ENCODE assay signal across 11 cellular contexts in genomic region chr19:13095393-13095784, GRCh38. TPM values are rescaled to one million over a fixed set of nuclear protein-coding genes. Genes with fewer than 3 reads are reported as not detected.
DNase-seq lines count a peak whose midpoint lies in the region; ATAC-seq, FAIRE-seq and TF ChIP-seq lines count a peak whose summit lies in the region.
"Had no signal": no experiment of that assay in that cellular context is flagged by ENCODE, and none has a peak within 500 bp of the region (broad histone marks: within the 10 kb centered on the region; RNA-seq: fewer than 3 reads in every experiment).

No MANE protein-coding gene starts in this region.

- H3K27me3 ChIP-seq in BLaER1 (peaks cover 23% of the 10 kb centered on the region; the same call in 1 of the 2 replicates), HUES48 (ENCODE audit: control insufficient read depth, insufficient read depth, low read length) (peaks cover 84% of the 10 kb centered on the region), mononuclear cell (ENCODE audit: insufficient read depth, low read length) (peaks cover 3% of the 10 kb centered on the region)

- TF ChIP-seq CTCF in coronary artery (IDR thresholded peaks at IDR 0.05): no peak

- peak overlapping the region; percentile 99 for H3K4me2 ChIP-seq in BLaER1

- peaks cover 89% of the 10 kb centered on the region for H3K4me1 ChIP-seq in BLaER1
- peaks cover 35% of the 10 kb centered on the region for H3K4me1 ChIP-seq in HUES48 (ENCODE audit: control insufficient read depth, insufficient read depth, low read length)
- peaks cover 55% of the 10 kb centered on the region for H3K4me1 ChIP-seq in mononuclear cell (ENCODE audit: insufficient read depth, low read length)

- H3K27ac ChIP-seq in BLaER1: peak overlapping the region; percentile 83
- H3K27ac ChIP-seq in HUES48 (ENCODE audit: low read depth, low read length): peak overlapping the region; percentile 12
- peak overlapping the region; percentile 29 to 92 for H3K27ac ChIP-seq in coronary artery

- no peak for ATAC-seq in GM21390 (IDR thresholded peaks at IDR 0.05; ENCODE audit: unreplicated experiment)
- ATAC-seq: HCT116 had no signal

- FAIRE-seq in HTR-8/SVneo (lab: Jason Lieb, UNC): no peak

- H4K20me1 ChIP-seq in BLaER1: peaks cover 35% of the 10 kb centered on the region

- H3K36me3 ChIP-seq in BLaER1 (peaks cover 13% of the 10 kb centered on the region), HUES48 (ENCODE audit: control insufficient read depth, insufficient read depth, low read length) (no peaks in the 10 kb centered on the region)

- H3K9me3 ChIP-seq in BLaER1: no peaks in the 10 kb centered on the region
- H3K9me3 ChIP-seq in HUES48 (ENCODE audit: control insufficient read depth, insufficient read depth, low read length): no peaks in the 10 kb centered on the region
- H3K9me3 ChIP-seq in mononuclear cell (ENCODE audit: low read depth, low read length): no peaks in the 10 kb centered on the region

- H3K4me3 ChIP-seq in BLaER1 (peak overlapping the region; percentile 89), HUES48 (ENCODE audit: low read depth, low read length) (peak overlapping the region; percentile 60), coronary artery (peak overlapping the region; percentile 45), mononuclear cell (ENCODE audit: low read length) (peak overlapping the region; percentile 49)

- DNase-seq in coronary artery (ENCODE audit: low spot score): no peak
- no peak for DNase-seq in HTR-8/SVneo (ENCODE audit: insufficient read length, low spot score)
- DNase-seq in DMS 273 (lab: John Stamatoyannopoulos, UW; ENCODE audit: unreplicated experiment): no peak
- DNase-seq in NCI-H748 treated with DMSO at 0.1 percent for 48 hours (lab: John Stamatoyannopoulos, UW): no peak
- DNase-seq: activated gamma-delta T cell, NCI-H226 had no signal

- peak overlapping the region; percentile 80 for H3K9ac ChIP-seq in BLaER1
- H3K9ac ChIP-seq in HUES48 (ENCODE audit: low read depth, low read length): no peak overlapping the region

RNA-seq across cellular contexts. Expression of gene LYL1, which starts 7.3 kb away (rescaled TPM):
- total RNA-seq in mononuclear cell: 20.5 TPM

RNA-seq across cellular contexts. Expression of gene TRMT1, which starts 21.2 kb away (rescaled TPM):
- total RNA-seq in mononuclear cell: 30.7 TPM

RNA-seq across cellular contexts. Expression of gene NACC1, which starts 22.7 kb away (rescaled TPM):
- 16.0 TPM for total RNA-seq in mononuclear cell

RNA-seq across cellular contexts. Expression of gene STX10, which starts 54.8 kb away (rescaled TPM):
- total RNA-seq in mononuclear cell: 71.7 TPM

RNA-seq across cellular contexts. Expression of gene IER2, which starts 54.8 kb away (rescaled TPM):
- total RNA-seq in mononuclear cell: 222 TPM

Comparison
In these comparisons a context has a peak if more than half of its experiments do, and no peak if none do; other contexts are left out.
1. H3K27ac ChIP-seq: peak in every context shown above with its lines; median percentile 83 in BLaER1; 60 in coronary artery; 12 in HUES48.